Comparison of ENCODE assay signal across 8 cellular contexts in genomic region chr10:30591249-30591670, GRCh38. TPM values are rescaled to one million over a fixed set of nuclear protein-coding genes. Genes with fewer than 3 reads are reported as not detected.
DNase-seq lines count a peak whose midpoint lies in the region; ATAC-seq and TF ChIP-seq lines count a peak whose summit lies in the region.

No MANE protein-coding gene starts in this region.

- TF ChIP-seq CTCF in CD14-positive monocyte (IDR thresholded peaks at IDR 0.05) (peak; percentile 88), omental fat pad (IDR thresholded peaks at IDR 0.05) (peak in 2 of 3 donors; percentile 59 to 63)

- peak overlapping the region in 1 of 7 donors; percentile 30 for H3K27ac Mint-ChIP-seq in CD14-positive monocyte

- H3K9me3 Mint-ChIP-seq in CD14-positive monocyte, result peaks cover 0 to 6% (median 3%) of the 10 kb centered on the region in 7 donors

- peaks cover 0 to 7% (median 0%) of the 10 kb centered on the region in 3 donors for H3K27me3 Mint-ChIP-seq in CD14-positive monocyte (ENCODE audit: low read depth in 3 of 3)

- ATAC-seq in omental fat pad (ENCODE audit: low FRiP score) (no peak), GM18520 (IDR thresholded peaks at IDR 0.05; ENCODE audit: unreplicated experiment) (no peak)

- peak overlapping the region in 1 of 2 donors; percentile 30 for H3K4me3 Mint-ChIP-seq in CD14-positive monocyte

- intact Hi-C loops in CD14-positive monocyte (cut with micrococcal nuclease), result loop anchor here (2.0 kb wide), 1 partner anchor 198 kb away; no protein-coding TSS in a partner anchor

- no peaks in the 10 kb centered on the region for H3K36me3 Mint-ChIP-seq in CD14-positive monocyte

- DNase-seq in CD14-positive monocyte (ENCODE audit: low spot score) (no peak), GM19240 (ENCODE audit: insufficient read length, low spot score) (peak; percentile 13), NOMO-1 treated with dmso at 0.1 percent for 144 hours (lab: John Stamatoyannopoulos, UW; ENCODE audit: unreplicated experiment) (peak; percentile 33), fibroblast of the conjunctiva (ENCODE audit: low read depth) (peak; percentile 32), omental fat pad (ENCODE audit: low spot score) (no peak), NCI-H226 (no peak)
- peak; percentile 50 to 56 for DNase-seq in activated T-cell treated with anti-CD3 and anti-CD28 coated beads, Interleukin-2, amount 50 U/mL, for 48 hours

- H3K4me1 Mint-ChIP-seq in CD14-positive monocyte, result peaks cover 28% of the 10 kb centered on the region

RNA-seq across cellular contexts. Expression of gene LYZL2, which starts 38.3 kb away (rescaled TPM):
- polyA plus RNA-seq in CD14-positive monocyte, result not detected
- total RNA-seq in omental fat pad, result not detected

Comparison
In these comparisons a context has a peak if more than half of its experiments do, and no peak if none do; other contexts are left out.
1. DNase-seq: peak in GM19240 (single experiment), NOMO-1 treated with dmso at 0.1 percent for 144 hours (single experiment), activated T-cell treated with anti-CD3 and anti-CD28 coated beads, Interleukin-2, amount 50 U/mL, for 48 hours (2 of 2) and fibroblast of the conjunctiva (single experiment); none in CD14-positive monocyte (single experiment), omental fat pad (single experiment) and NCI-H226 (single experiment).